ENCODE assay signal across 20 cellular contexts in the genomic region with DNA sequence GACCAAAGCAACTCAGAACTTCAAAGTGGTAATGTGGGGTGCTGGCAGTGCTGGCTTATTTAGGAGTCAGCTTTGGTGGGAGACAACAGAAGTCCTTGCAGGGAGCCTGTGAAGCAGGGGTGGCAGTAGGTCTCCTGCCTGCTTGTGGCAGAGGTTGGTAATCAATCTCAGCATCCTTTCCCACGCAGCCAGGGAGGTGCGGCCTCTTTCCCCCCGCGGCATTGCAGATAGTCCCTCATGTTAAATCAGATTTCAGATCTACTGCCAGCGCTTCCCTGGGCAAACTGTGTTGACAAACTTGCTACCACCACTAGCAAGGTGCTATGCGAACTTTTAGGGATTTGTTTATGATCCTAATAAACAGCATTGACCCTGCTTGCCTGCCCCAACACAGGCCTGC. TPM values are rescaled to one million over a fixed set of nuclear protein-coding genes. Genes with fewer than 3 reads are reported as not detected.
DNase-seq lines count a peak whose midpoint lies in the region; ATAC-seq and TF ChIP-seq lines count a peak whose summit lies in the region.
"Had no signal": no experiment of that assay in that cellular context is flagged by ENCODE, and none has a peak within 500 bp of the region (broad histone marks: within the 10 kb centered on the region; RNA-seq: fewer than 3 reads in every experiment).

No MANE protein-coding gene starts in this region.

- DNase-seq in BE2C (no peak), Caco-2 (no peak), esophagus muscularis mucosa (ENCODE audit: extremely low spot score) (no peak), substantia nigra (lab: John Stamatoyannopoulos, UW) (no peak), NCI-H2081 (lab: John Stamatoyannopoulos, UW) (no peak), GM13976 (ENCODE audit: low spot score) (no peak)
- DNase-seq: DMS153, H7, KBM-7, MV-4-11, NCI-H1105, NCI-H146, NCI-H1930, NCI-H446 treated with DMSO at 0.1 percent for 48 hours, NCI-H526, NCI-H82, PC-9, SJCRH30 had no signal

- peaks cover 38% of the 10 kb centered on the region for H3K4me1 ChIP-seq in BE2C
- H3K4me1 ChIP-seq in Caco-2 = no peaks in the 10 kb centered on the region
- peaks cover 15 to 54% (median 37%) of the 10 kb centered on the region in 4 donors for H3K4me1 ChIP-seq in esophagus muscularis mucosa

- intact Hi-C loops in Caco-2 (cut with micrococcal nuclease; ENCODE audit: unreplicated experiment) = no loop called here
- intact Hi-C loops in esophagus muscularis mucosa (cut with DNase I) = loop anchor here (5.0 kb wide), 1 partner anchor 84 kb away; no protein-coding TSS in a partner anchor

- no peaks in the 10 kb centered on the region for H3K4me1 Mint-ChIP-seq in Caco-2 (ENCODE audit: low read depth, unreplicated experiment)

- no peak for ATAC-seq in esophagus mucosa
- ATAC-seq: Right ventricle myocardium inferior had no signal

- in situ Hi-C loops in GM13976 (cut with MboI; ENCODE audit: low sequenced_read_pairs, unreplicated experiment) = loop anchor here (10.0 kb wide), 1 partner anchor 331 kb away; no protein-coding TSS in a partner anchor

- POLR2A ChIA-PET in Caco-2 (lab: Charles Lee) = no interaction called here

- no peak for TF ChIP-seq EP300 in esophagus muscularis mucosa (IDR thresholded peaks at IDR 0.05)

- H3K9me3 Mint-ChIP-seq in Caco-2 (ENCODE audit: unreplicated experiment) = no peaks in the 10 kb centered on the region

- WGBS in esophagus muscularis mucosa = 86% methylated on average over 6 of the region's 6 CpGs

- H3K4me3 ChIP-seq in BE2C (ENCODE audit: low read depth, low read length) (no peak overlapping the region), Caco-2 (ENCODE audit: low read depth, low read length) (no peak overlapping the region), esophagus muscularis mucosa (no peak overlapping the region)
- H3K4me3 ChIP-seq: PC-9, SJCRH30 had no signal

- no peaks in the 10 kb centered on the region for H3K9me3 ChIP-seq in BE2C
- H3K9me3 ChIP-seq in Caco-2 = no peaks in the 10 kb centered on the region
- H3K9me3 ChIP-seq in esophagus muscularis mucosa = no peaks in the 10 kb centered on the region
- H3K9me3 ChIP-seq: SJCRH30 had no signal

- H3K27ac ChIP-seq in esophagus muscularis mucosa (replicated peaks in 1 of 4) (peak overlapping the region; percentile 26 to 90 (median 84)), substantia nigra (ENCODE audit: low read depth, low read length, poor library complexity, severe bottlenecking) (peak overlapping the region; percentile 60)
- H3K27ac ChIP-seq: PC-9, SJCRH30 had no signal

- CTCF ChIA-PET in Caco-2 (lab: Charles Lee) = no interaction called here

- TF ChIP-seq CTCF in BE2C (IDR thresholded peaks at IDR 0.05; ENCODE audit: low read depth, low read length) = 0 out of 2 replicates have a peak, but pooled peaks have one; percentile 8
- TF ChIP-seq CTCF in Caco-2 (IDR thresholded peaks at IDR 0.05; ENCODE audit: insufficient read depth in 1 of 2, low read depth in 1 of 2, low read length in 1 of 2, severe bottlenecking in 1 of 2, unreplicated experiment in 1 of 2) = no peak
- no peak for TF ChIP-seq CTCF in esophagus muscularis mucosa (IDR thresholded peaks at IDR 0.05)
- no peak for TF ChIP-seq CTCF in GM13976 (IDR thresholded peaks at IDR 0.05; ENCODE audit: borderline replicate concordance, control extremely low read depth, extremely low read depth, insufficient read depth, missing control alignments)

- H3K27ac Mint-ChIP-seq in Caco-2 (ENCODE audit: unreplicated experiment) = peak overlapping the region; percentile 36

- H3K36me3 ChIP-seq in BE2C (no peaks in the 10 kb centered on the region), Caco-2 (ENCODE audit: control insufficient read depth, insufficient read depth, low read length) (peaks cover 3% of the 10 kb centered on the region; the same call in 1 of the 2 replicates), esophagus muscularis mucosa (peaks cover 27 to 57% (median 45%) of the 10 kb centered on the region in 4 donors)

- H3K36me3 Mint-ChIP-seq in Caco-2 (ENCODE audit: insufficient read depth, unreplicated experiment) = peaks cover 67% of the 10 kb centered on the region

- no peak for TF ChIP-seq POLR2A in esophagus muscularis mucosa (IDR thresholded peaks at IDR 0.05; ENCODE audit: low read depth)

- no peaks in the 10 kb centered on the region for H3K27me3 ChIP-seq in BE2C
- no peaks in the 10 kb centered on the region for H3K27me3 ChIP-seq in Caco-2 (replicated peaks; ENCODE audit: control insufficient read depth, insufficient read depth, low read length)
- no peaks in the 10 kb centered on the region for H3K27me3 ChIP-seq in esophagus muscularis mucosa
- H3K27me3 ChIP-seq: SJCRH30 had no signal

- H3K4me3 Mint-ChIP-seq in Caco-2 (ENCODE audit: unreplicated experiment) = no peak overlapping the region

- no peaks in the 10 kb centered on the region for H3K27me3 Mint-ChIP-seq in Caco-2 (ENCODE audit: insufficient read depth, unreplicated experiment)

- no TSS peak for BruUV-seq in Caco-2 (replicated peaks; lab: Mats Ljungman, UMichigan)

RNA-seq across cellular contexts. Expression of a gene that starts 52.5 kb away (rescaled TPM):
- polyA plus RNA-seq in BE2C (2012; ENCODE audit: insufficient read depth, insufficient read length, low read depth) = 19.2 TPM
- total RNA-seq in Caco-2 (2022) (58.7 and 60.0 TPM in 2 replicates), esophagus muscularis mucosa (10 to 100 TPM; 17.1 to 38.0 (median 24.8) TPM), esophagus mucosa (19.1 TPM)
